In the genomic region with DNA sequence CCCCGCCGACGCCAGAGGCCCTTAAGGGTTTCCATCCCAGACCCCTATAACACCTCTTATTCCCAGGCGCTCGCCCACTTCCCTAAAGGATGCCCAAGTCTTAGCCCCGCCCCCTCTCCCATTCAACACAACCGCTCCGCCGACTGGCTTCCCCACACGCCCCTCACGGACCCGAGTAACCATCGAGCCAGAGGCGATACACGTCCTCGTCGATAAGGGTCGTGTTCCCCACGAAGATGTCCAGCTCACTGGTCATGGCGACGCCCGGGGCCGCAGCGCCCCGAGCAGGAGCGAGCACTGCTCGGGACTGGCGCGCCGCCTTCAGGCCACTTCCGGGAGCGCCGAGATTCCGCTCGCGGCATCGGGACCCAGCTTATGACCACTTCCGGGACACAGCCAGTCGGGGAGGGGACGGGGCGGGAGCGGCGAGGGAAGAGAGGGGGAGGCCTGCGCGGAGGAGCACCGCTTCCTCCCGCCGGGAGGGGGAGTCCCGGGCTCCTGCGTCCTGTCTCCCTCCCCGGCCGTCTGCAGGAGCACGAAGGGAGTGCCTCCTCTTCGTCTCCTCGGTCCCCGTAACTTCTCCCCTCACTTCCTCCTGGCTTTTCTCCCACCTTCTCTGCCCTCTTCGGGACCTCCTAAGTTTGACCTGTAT, we compare ENCODE assay signal across 1 cellular context.
TF ChIP-seq lines count a peak whose summit lies in the region.

TSS of gene FIBP (minus strand) at position 309 of the 652 bp plus-strand sequence. CDS start at position 256, 53 bp downstream.

TF ChIP-seq in K562, 482 proteins besides CTCF, POLR2A, EP300 and RAD21 (continued from another document and continues in another):
- TF ChIP-seq STAT6 (CRISPR knock-in tag; IDR thresholded peaks at IDR 0.05) = no peak; the same call in 1 of the 2 replicates
- peak; percentile 97 for TF ChIP-seq KDM5B (IDR thresholded peaks at IDR 0.05; ENCODE audit: insufficient replicate concordance, low read depth, low read length)
- TF ChIP-seq PHF21A (IDR thresholded peaks at IDR 0.05; ENCODE audit: borderline replicate concordance, low read depth) = peak; percentile 58; the same call in 1 of the 2 replicates
- TF ChIP-seq SOX6 (IDR thresholded peaks at IDR 0.05) = 0 out of 2 replicates have a peak, but pooled peaks have one; percentile 32
- no peak for TF ChIP-seq STAT5A (IDR thresholded peaks at IDR 0.05; ENCODE audit: borderline replicate concordance, low read length)
- no peak for TF ChIP-seq ZNF561 (CRISPR knock-in tag; conservative IDR thresholded peaks at IDR 0.05)
- peak in 1 of 2 experiments; percentile 48; a peak in 2 of 4 replicates for TF ChIP-seq TRIM24 (IDR thresholded peaks at IDR 0.05)
- no peak for TF ChIP-seq BDP1 (IDR thresholded peaks at IDR 0.05; ENCODE audit: insufficient read depth, insufficient read length)
- no peak for TF ChIP-seq SMARCC2 (IDR thresholded peaks at IDR 0.05; ENCODE audit: low read depth)
- no peak for TF ChIP-seq NUFIP1 (IDR thresholded peaks at IDR 0.05; ENCODE audit: partially characterized antibody)
- TF ChIP-seq GTF2F1 (IDR thresholded peaks at IDR 0.05; ENCODE audit: low read depth, low read length) = no peak; the same call in 1 of the 2 replicates
- TF ChIP-seq CREB5 (CRISPR knock-in tag; IDR thresholded peaks at IDR 0.05) = no peak
- no peak for TF ChIP-seq SREBF2 (CRISPR knock-in tag; IDR thresholded peaks at IDR 0.05)
- TF ChIP-seq ARID2 (IDR thresholded peaks at IDR 0.05) = no peak
- TF ChIP-seq ATF7 (IDR thresholded peaks at IDR 0.05) = peak; percentile 88
- TF ChIP-seq MBD2 (IDR thresholded peaks at IDR 0.05; ENCODE audit: borderline replicate concordance, low read depth) = peak; percentile 74; the same call in 1 of the 2 replicates
- no peak for TF ChIP-seq ZNF586 (CRISPR knock-in tag; conservative IDR thresholded peaks at IDR 0.05)
- peak; percentile 71 to 95 (median 79); a peak in 5 of 6 replicates for TF ChIP-seq ZBTB11 (CRISPR knock-in tag; IDR thresholded peaks at IDR 0.05)
- no peak for TF ChIP-seq AFF1 (IDR thresholded peaks at IDR 0.05; ENCODE audit: low read depth in 1 of 2, partially characterized antibody in 2 of 2)
- no peak for TF ChIP-seq NR4A1 (CRISPR knock-in tag; IDR thresholded peaks at IDR 0.05)
- TF ChIP-seq NR4A1 (tag; IDR thresholded peaks at IDR 0.05) = no peak
- TF ChIP-seq, protein P1, sequence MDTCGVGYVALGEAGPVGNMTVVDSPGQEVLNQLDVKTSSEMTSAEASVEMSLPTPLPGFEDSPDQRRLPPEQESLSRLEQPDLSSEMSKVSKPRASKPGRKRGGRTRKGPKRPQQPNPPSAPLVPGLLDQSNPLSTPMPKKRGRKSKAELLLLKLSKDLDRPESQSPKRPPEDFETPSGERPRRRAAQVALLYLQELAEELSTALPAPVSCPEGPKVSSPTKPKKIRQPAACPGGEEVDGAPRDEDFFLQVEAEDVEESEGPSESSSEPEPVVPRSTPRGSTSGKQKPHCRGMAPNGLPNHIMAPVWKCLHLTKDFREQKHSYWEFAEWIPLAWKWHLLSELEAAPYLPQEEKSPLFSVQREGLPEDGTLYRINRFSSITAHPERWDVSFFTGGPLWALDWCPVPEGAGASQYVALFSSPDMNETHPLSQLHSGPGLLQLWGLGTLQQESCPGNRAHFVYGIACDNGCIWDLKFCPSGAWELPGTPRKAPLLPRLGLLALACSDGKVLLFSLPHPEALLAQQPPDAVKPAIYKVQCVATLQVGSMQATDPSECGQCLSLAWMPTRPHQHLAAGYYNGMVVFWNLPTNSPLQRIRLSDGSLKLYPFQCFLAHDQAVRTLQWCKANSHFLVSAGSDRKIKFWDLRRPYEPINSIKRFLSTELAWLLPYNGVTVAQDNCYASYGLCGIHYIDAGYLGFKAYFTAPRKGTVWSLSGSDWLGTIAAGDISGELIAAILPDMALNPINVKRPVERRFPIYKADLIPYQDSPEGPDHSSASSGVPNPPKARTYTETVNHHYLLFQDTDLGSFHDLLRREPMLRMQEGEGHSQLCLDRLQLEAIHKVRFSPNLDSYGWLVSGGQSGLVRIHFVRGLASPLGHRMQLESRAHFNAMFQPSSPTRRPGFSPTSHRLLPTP (IDR thresholded peaks at IDR 0.05; ENCODE audit: borderline replicate concordance, extremely low read depth, insufficient read length) = no peak
- no peak for TF ChIP-seq CHCHD3 (CRISPR knock-in tag; IDR thresholded peaks at IDR 0.05)
- TF ChIP-seq ZNF77 (CRISPR knock-in tag; IDR thresholded peaks at IDR 0.05) = no peak
- peak; percentile 98 for TF ChIP-seq PHF8 (IDR thresholded peaks at IDR 0.05; ENCODE audit: borderline replicate concordance, low read length)
- TF ChIP-seq RFX1 (IDR thresholded peaks at IDR 0.05) = no peak
- TF ChIP-seq, protein P2, sequence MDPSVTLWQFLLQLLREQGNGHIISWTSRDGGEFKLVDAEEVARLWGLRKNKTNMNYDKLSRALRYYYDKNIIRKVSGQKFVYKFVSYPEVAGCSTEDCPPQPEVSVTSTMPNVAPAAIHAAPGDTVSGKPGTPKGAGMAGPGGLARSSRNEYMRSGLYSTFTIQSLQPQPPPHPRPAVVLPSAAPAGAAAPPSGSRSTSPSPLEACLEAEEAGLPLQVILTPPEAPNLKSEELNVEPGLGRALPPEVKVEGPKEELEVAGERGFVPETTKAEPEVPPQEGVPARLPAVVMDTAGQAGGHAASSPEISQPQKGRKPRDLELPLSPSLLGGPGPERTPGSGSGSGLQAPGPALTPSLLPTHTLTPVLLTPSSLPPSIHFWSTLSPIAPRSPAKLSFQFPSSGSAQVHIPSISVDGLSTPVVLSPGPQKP (CRISPR knock-in tag; IDR thresholded peaks at IDR 0.05) = no peak
- TF ChIP-seq, protein P3, sequence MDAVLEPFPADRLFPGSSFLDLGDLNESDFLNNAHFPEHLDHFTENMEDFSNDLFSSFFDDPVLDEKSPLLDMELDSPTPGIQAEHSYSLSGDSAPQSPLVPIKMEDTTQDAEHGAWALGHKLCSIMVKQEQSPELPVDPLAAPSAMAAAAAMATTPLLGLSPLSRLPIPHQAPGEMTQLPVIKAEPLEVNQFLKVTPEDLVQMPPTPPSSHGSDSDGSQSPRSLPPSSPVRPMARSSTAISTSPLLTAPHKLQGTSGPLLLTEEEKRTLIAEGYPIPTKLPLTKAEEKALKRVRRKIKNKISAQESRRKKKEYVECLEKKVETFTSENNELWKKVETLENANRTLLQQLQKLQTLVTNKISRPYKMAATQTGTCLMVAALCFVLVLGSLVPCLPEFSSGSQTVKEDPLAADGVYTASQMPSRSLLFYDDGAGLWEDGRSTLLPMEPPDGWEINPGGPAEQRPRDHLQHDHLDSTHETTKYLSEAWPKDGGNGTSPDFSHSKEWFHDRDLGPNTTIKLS (IDR thresholded peaks at IDR 0.05; ENCODE audit: borderline replicate concordance, low read depth) = peak; percentile 60
- TF ChIP-seq POLR2H (tag; IDR thresholded peaks at IDR 0.05; ENCODE audit: low read depth) = peak; percentile 62
- no peak for TF ChIP-seq MAFK (IDR thresholded peaks at IDR 0.05; ENCODE audit: low read length)
- no peak for TF ChIP-seq RBM34 (IDR thresholded peaks at IDR 0.05; ENCODE audit: borderline replicate concordance, insufficient read depth, low read length)
- no peak for TF ChIP-seq ZNF324 (CRISPR knock-in tag; IDR thresholded peaks at IDR 0.05)
- TF ChIP-seq, protein P4, sequence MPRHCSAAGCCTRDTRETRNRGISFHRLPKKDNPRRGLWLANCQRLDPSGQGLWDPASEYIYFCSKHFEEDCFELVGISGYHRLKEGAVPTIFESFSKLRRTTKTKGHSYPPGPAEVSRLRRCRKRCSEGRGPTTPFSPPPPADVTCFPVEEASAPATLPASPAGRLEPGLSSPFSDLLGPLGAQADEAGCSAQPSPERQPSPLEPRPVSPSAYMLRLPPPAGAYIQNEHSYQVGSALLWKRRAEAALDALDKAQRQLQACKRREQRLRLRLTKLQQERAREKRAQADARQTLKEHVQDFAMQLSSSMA (CRISPR knock-in tag; IDR thresholded peaks at IDR 0.05) = peak; percentile 17; the same call in 1 of the 2 replicates
- no peak for TF ChIP-seq KAT8 (IDR thresholded peaks at IDR 0.05; ENCODE audit: low read depth)
- TF ChIP-seq ZNF507 (tag; conservative IDR thresholded peaks at IDR 0.05) = no peak
- no peak for TF ChIP-seq ZBTB8A (IDR thresholded peaks at IDR 0.05; ENCODE audit: partially characterized antibody)
- TF ChIP-seq MAFF (IDR thresholded peaks at IDR 0.05; ENCODE audit: low read length) = no peak
- TF ChIP-seq NFYB (IDR thresholded peaks at IDR 0.05; ENCODE audit: extremely low read depth, insufficient read length) = no peak
- peak; percentile 54 for TF ChIP-seq HLTF (IDR thresholded peaks at IDR 0.05)
- no peak for TF ChIP-seq ZNF512 (tag; IDR thresholded peaks at IDR 0.05)
